Comparison of ENCODE assay signal across 1 cellular context in genomic region chr1:15100369-15101111, GRCh38.
A peak's percentile ranks its signal among the peaks of the same experiment; 100 is the strongest.
TF ChIP-seq lines count a peak whose summit lies in the region.

No MANE protein-coding gene starts in this region.

TF ChIP-seq in HEK293, 187 proteins besides CTCF, POLR2A, EP300 and RAD21 (continued from another document):
- TF ChIP-seq ZNF280C (tag by site-specific recombination; IDR thresholded peaks at IDR 0.05) (no peak), ZIC2 (tag by site-specific recombination; IDR thresholded peaks at IDR 0.05) (no peak), ZBTB48 (tag by site-specific recombination; IDR thresholded peaks at IDR 0.05) (no peak; the same call in none of the 2 replicates), ZNF169 (tag by site-specific recombination; IDR thresholded peaks at IDR 0.05) (no peak), BCL11B (tag by site-specific recombination; IDR thresholded peaks at IDR 0.05; ENCODE audit: low read depth) (no peak), ZNF391 (tag by site-specific recombination; IDR thresholded peaks at IDR 0.05; ENCODE audit: borderline replicate concordance, low read depth) (peak; percentile 48; the same call in 1 of the 2 replicates), ZNF148 (tag by site-specific recombination; IDR thresholded peaks at IDR 0.05; ENCODE audit: borderline replicate concordance) (no peak), ZNF350 (tag by site-specific recombination; IDR thresholded peaks at IDR 0.05) (no peak), ZNF362 (tag by site-specific recombination; IDR thresholded peaks at IDR 0.05) (no peak), PRDM4 (tag by site-specific recombination; IDR thresholded peaks at IDR 0.05) (no peak), KLF17 (tag by site-specific recombination; IDR thresholded peaks at IDR 0.05) (0 out of 2 replicates have a peak, but pooled peaks have one; percentile 20), ZBTB11 (tag by site-specific recombination; conservative IDR thresholded peaks at IDR 0.05; ENCODE audit: low read depth) (no peak), ZNF274 (IDR thresholded peaks at IDR 0.05; ENCODE audit: low read length) (no peak), ZNF274 (tag by site-specific recombination; IDR thresholded peaks at IDR 0.05; ENCODE audit: borderline replicate concordance) (no peak), ZNF140 (tag by site-specific recombination; IDR thresholded peaks at IDR 0.05) (no peak), OVOL3 (tag by site-specific recombination; IDR thresholded peaks at IDR 0.05) (no peak), ZFP69B (tag by site-specific recombination; IDR thresholded peaks at IDR 0.05) (no peak), ZBTB21 (tag by site-specific recombination; IDR thresholded peaks at IDR 0.05) (no peak), PRDM2 (tag by site-specific recombination; IDR thresholded peaks at IDR 0.05; ENCODE audit: borderline replicate concordance) (no peak), ZNF701 (tag by site-specific recombination; IDR thresholded peaks at IDR 0.05) (no peak), ZFHX2 (tag by site-specific recombination; conservative IDR thresholded peaks at IDR 0.05) (0 out of 2 replicates have a peak, but pooled peaks have one; percentile 13), ZNF585B (tag by site-specific recombination; IDR thresholded peaks at IDR 0.05) (no peak), ZNF157 (tag by site-specific recombination; IDR thresholded peaks at IDR 0.05) (no peak), ZBTB8A (tag by site-specific recombination; IDR thresholded peaks at IDR 0.05) (no peak), ZNF654 (tag by site-specific recombination; IDR thresholded peaks at IDR 0.05; ENCODE audit: low read depth) (peak; percentile 72), REPIN1 (tag by site-specific recombination; IDR thresholded peaks at IDR 0.05; ENCODE audit: low read depth) (no peak), ZNF660 (tag by site-specific recombination; IDR thresholded peaks at IDR 0.05) (no peak), ZNF214 (tag by site-specific recombination; IDR thresholded peaks at IDR 0.05; ENCODE audit: borderline replicate concordance) (no peak), ZNF785 (tag by site-specific recombination; IDR thresholded peaks at IDR 0.05) (no peak), ZNF692 (tag by site-specific recombination; IDR thresholded peaks at IDR 0.05) (no peak), SP2 (tag by site-specific recombination; IDR thresholded peaks at IDR 0.05) (no peak), ZEB2 (tag by site-specific recombination; IDR thresholded peaks at IDR 0.05) (0 out of 2 replicates have a peak, but pooled peaks have one; percentile 47), ZNF211 (tag by site-specific recombination; IDR thresholded peaks at IDR 0.05; ENCODE audit: low read depth) (no peak), ZNF777 (tag by site-specific recombination; IDR thresholded peaks at IDR 0.05; ENCODE audit: borderline replicate concordance) (no peak), SP3 (tag by site-specific recombination; IDR thresholded peaks at IDR 0.05) (no peak), ZNF555 (tag by site-specific recombination; conservative IDR thresholded peaks at IDR 0.05) (no peak), GLIS1 (tag by site-specific recombination; IDR thresholded peaks at IDR 0.05) (peak; percentile 32; the same call in 1 of the 2 replicates), ZNF658 (tag by site-specific recombination; IDR thresholded peaks at IDR 0.05) (no peak), ZNF664 (tag by site-specific recombination; IDR thresholded peaks at IDR 0.05) (no peak), KLF16 (tag by site-specific recombination; IDR thresholded peaks at IDR 0.05) (no peak), ZFP37 (tag by site-specific recombination; IDR thresholded peaks at IDR 0.05) (no peak), ZFP41 (tag by site-specific recombination; IDR thresholded peaks at IDR 0.05; ENCODE audit: borderline replicate concordance) (no peak)
